ENCODE assay signal across 10 cellular contexts in the genomic region with DNA sequence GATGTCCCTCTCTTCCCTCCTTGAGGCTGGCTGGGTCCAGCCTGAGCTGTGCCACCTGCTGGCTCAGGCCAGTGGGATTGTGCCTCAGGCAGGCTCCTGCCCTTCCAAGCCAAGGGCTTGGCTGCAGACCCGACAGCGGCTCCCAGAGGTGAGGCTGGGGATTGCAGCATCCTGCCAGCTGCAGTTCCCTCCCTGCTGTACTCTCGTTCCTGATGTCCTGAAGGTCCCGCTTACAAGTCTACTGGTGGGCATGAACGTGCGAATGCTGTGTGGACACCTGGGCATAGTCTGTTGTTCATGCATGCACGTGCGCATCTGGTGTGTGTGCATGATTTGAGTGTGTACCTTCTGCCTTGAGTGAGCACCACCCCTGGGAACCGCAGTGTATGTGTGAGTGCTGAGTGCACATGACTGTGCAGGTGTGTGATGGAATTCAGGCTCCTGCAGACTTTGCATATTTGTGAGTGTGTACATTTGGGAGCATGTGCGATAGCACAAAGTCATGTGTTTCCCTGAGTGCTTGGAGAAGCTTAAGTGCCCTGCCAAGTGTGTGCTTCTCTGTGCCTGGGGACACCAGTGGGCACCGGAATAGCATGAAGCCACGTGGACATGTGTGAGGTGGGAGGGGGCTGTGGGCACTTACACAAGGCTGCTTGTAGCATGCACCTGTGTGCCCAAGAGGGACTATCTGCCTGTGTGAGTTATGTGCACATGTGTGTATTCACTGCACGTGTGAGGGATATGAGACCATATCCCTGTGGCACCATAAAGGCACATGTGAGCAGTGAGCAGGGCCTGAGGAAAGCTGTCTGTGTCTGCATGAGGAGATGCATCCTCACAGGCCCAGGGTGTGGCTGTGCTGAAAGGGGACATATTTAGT. TPM values are rescaled to one million over a fixed set of nuclear protein-coding genes. Genes with fewer than 3 reads are reported as not detected.
DNase-seq lines count a peak whose midpoint lies in the region; ATAC-seq and TF ChIP-seq lines count a peak whose summit lies in the region.
"Had no signal": no experiment of that assay in that cellular context is flagged by ENCODE, and none has a peak within 500 bp of the region (broad histone marks: within the 10 kb centered on the region; RNA-seq: fewer than 3 reads in every experiment).

No MANE protein-coding gene starts in this region.

- CTCF ChIA-PET in activated CD4-positive, alpha-beta memory T cell treated with anti-CD3 and anti-CD28 coated beads, Interleukin-2, amount 10 ng/mL, durations not matched to agents 7 days and 5 days (lab: Charles Lee), result interaction anchor here (0.8 to 2.6 kb wide), 7 partner anchors 8 to 65 kb away, joined by 3 to 13 read pairs (median 4); no protein-coding TSS in a partner anchor

- peak; percentile 48 for ATAC-seq in GM21723 (IDR thresholded peaks at IDR 0.05; ENCODE audit: unreplicated experiment)
- ATAC-seq in mucosa of descending colon, result peak; percentile 91
- ATAC-seq in GM19035 (IDR thresholded peaks at IDR 0.05; ENCODE audit: unreplicated experiment), result no peak

- no peaks in the 10 kb centered on the region for H3K36me3 ChIP-seq in mucosa of descending colon (ENCODE audit: low read depth)

- DNase-seq in CD1c-positive myeloid dendritic cell (ENCODE audit: extremely low spot score) (peak; percentile 84), NCI-H526 (lab: John Stamatoyannopoulos, UW) (peak; percentile 75 to 86), endothelial cell (ENCODE audit: low spot score) (peak; percentile 97), mucosa of descending colon (peak; percentile 79 to 91 (median 83))
- peak; percentile 71 for DNase-seq in activated CD4-positive, alpha-beta memory T cell treated with anti-CD3 and anti-CD28 coated beads, Interleukin-2, amount 10 ng/mL, durations not matched to agents 7 days and 5 days
- DNase-seq in stimulated activated naive CD4-positive, alpha-beta T cell (lab: John Stamatoyannopoulos, UW), result peak in 5 of 6 experiments; percentile 6 to 30 (median 13)

- POLR2A ChIA-PET in activated CD4-positive, alpha-beta memory T cell treated with anti-CD3 and anti-CD28 coated beads, Interleukin-2, amount 10 ng/mL, durations not matched to agents 7 days and 5 days (lab: Charles Lee), result no interaction called here

- intact Hi-C loops in mucosa of descending colon (cut with DNase I, micrococcal nuclease), result loop anchor here in 1 of 2 donors (5.0 kb wide), 1 partner anchor 56 kb away; no protein-coding TSS in a partner anchor

- H3K9me3 ChIP-seq in mucosa of descending colon, result no peaks in the 10 kb centered on the region

- peak; percentile 96 for TF ChIP-seq CTCF in endothelial cell (IDR thresholded peaks at IDR 0.05; ENCODE audit: unreplicated experiment)
- TF ChIP-seq CTCF in mucosa of descending colon (IDR thresholded peaks at IDR 0.05), result peak; percentile 94

- no peak overlapping the region for H3K4me3 Mint-ChIP-seq in activated CD4-positive, alpha-beta memory T cell treated with anti-CD3 and anti-CD28 coated beads, Interleukin-2, amount 10 ng/mL, durations not matched to agents 7 days and 5 days
- H3K4me3 Mint-ChIP-seq in endothelial cell (ENCODE audit: unreplicated experiment), result peak overlapping the region; percentile 3
- H3K4me3 Mint-ChIP-seq: IgD-negative memory B cell; stimulated activated naive CD8-positive, alpha-beta T cell treated with anti-CD3 and anti-CD28 coated beads, Interleukin-15, Interleukin-2, amounts not matched to agents 100 ng/mL and 50 ng/mL, for 24 hours had no signal

- peaks cover 12% of the 10 kb centered on the region for H3K4me1 ChIP-seq in mucosa of descending colon (ENCODE audit: low read depth)

- H3K4me1 Mint-ChIP-seq in activated CD4-positive, alpha-beta memory T cell treated with anti-CD3 and anti-CD28 coated beads, Interleukin-2, amount 10 ng/mL, durations not matched to agents 7 days and 5 days, result no peaks in the 10 kb centered on the region
- H3K4me1 Mint-ChIP-seq in endothelial cell (ENCODE audit: unreplicated experiment), result peaks cover 24% of the 10 kb centered on the region

- no peaks in the 10 kb centered on the region for H3K9me3 Mint-ChIP-seq in activated CD4-positive, alpha-beta memory T cell treated with anti-CD3 and anti-CD28 coated beads, Interleukin-2, amount 10 ng/mL, durations not matched to agents 7 days and 5 days
- H3K9me3 Mint-ChIP-seq in endothelial cell (ENCODE audit: unreplicated experiment), result no peaks in the 10 kb centered on the region
- H3K9me3 Mint-ChIP-seq: IgD-negative memory B cell; stimulated activated naive CD8-positive, alpha-beta T cell treated with anti-CD3 and anti-CD28 coated beads, Interleukin-15, Interleukin-2, amounts not matched to agents 100 ng/mL and 50 ng/mL, for 24 hours had no signal

- H3K4me3 ChIP-seq in mucosa of descending colon, result no peak overlapping the region

- H3K27me3 Mint-ChIP-seq in activated CD4-positive, alpha-beta memory T cell treated with anti-CD3 and anti-CD28 coated beads, Interleukin-2, amount 10 ng/mL, durations not matched to agents 7 days and 5 days, result peaks cover 16% of the 10 kb centered on the region
- H3K27me3 Mint-ChIP-seq in endothelial cell (ENCODE audit: unreplicated experiment), result peaks cover 12% of the 10 kb centered on the region

- H3K36me3 Mint-ChIP-seq in activated CD4-positive, alpha-beta memory T cell treated with anti-CD3 and anti-CD28 coated beads, Interleukin-2, amount 10 ng/mL, durations not matched to agents 7 days and 5 days (ENCODE audit: low read depth), result no peaks in the 10 kb centered on the region
- H3K36me3 Mint-ChIP-seq in endothelial cell (ENCODE audit: low read depth, unreplicated experiment), result peaks cover 4% of the 10 kb centered on the region

- H3K27ac Mint-ChIP-seq in activated CD4-positive, alpha-beta memory T cell treated with anti-CD3 and anti-CD28 coated beads, Interleukin-2, amount 10 ng/mL, durations not matched to agents 7 days and 5 days, result no peak overlapping the region
- H3K27ac Mint-ChIP-seq in endothelial cell (ENCODE audit: unreplicated experiment), result peak overlapping the region; percentile 8
- H3K27ac Mint-ChIP-seq: IgD-negative memory B cell; stimulated activated naive CD8-positive, alpha-beta T cell treated with anti-CD3 and anti-CD28 coated beads, Interleukin-15, Interleukin-2, amounts not matched to agents 100 ng/mL and 50 ng/mL, for 24 hours had no signal

RNA-seq across cellular contexts. Expression of gene KRT7, which starts 19.3 kb away (rescaled TPM):
- 1 to 10 TPM; 9.1 to 9.3 TPM for total RNA-seq in activated CD4-positive, alpha-beta memory T cell treated with anti-CD3 and anti-CD28 coated beads, Interleukin-2, amount 10 ng/mL, durations not matched to agents 7 days and 5 days
- not detected for total RNA-seq in endothelial cell (ENCODE audit: unreplicated experiment)
- 1 to 10 TPM; 1.0 to 6.4 (median 1.7) TPM for total RNA-seq in mucosa of descending colon

RNA-seq across cellular contexts. Expression of gene KRT80, which starts 22.0 kb away (rescaled TPM):
- not detected for total RNA-seq in activated CD4-positive, alpha-beta memory T cell treated with anti-CD3 and anti-CD28 coated beads, Interleukin-2, amount 10 ng/mL, durations not matched to agents 7 days and 5 days
- total RNA-seq in endothelial cell (ENCODE audit: unreplicated experiment) (1.5 TPM), mucosa of descending colon (under 1 TPM in 1 of 3 donors, not detected in 2; 0.06 TPM)

Comparison
In these comparisons a context has a peak if more than half of its experiments do, and no peak if none do; other contexts are left out.
1. DNase-seq: peak in every context shown above with its lines; median percentile 97 in endothelial cell; 84 in CD1c-positive myeloid dendritic cell; 83 in mucosa of descending colon; 80 in NCI-H526; 71 in activated CD4-positive, alpha-beta memory T cell treated with anti-CD3 and anti-CD28 coated beads, Interleukin-2, amount 10 ng/mL, durations not matched to agents 7 days and 5 days; 13 in stimulated activated naive CD4-positive, alpha-beta T cell.